ENCODE assay signal across 16 cellular contexts in genomic region chr4:181416966-181417365, GRCh38.
DNase-seq lines count a peak whose midpoint lies in the region; ATAC-seq lines count a peak whose summit lies in the region.
"Had no signal": no experiment of that assay in that cellular context is flagged by ENCODE, and none has a peak within 500 bp of the region (broad histone marks: within the 10 kb centered on the region; RNA-seq: fewer than 3 reads in every experiment).

No MANE protein-coding gene starts in this region.

- peak; percentile 84 for DNase-seq in NCI-H146 treated with DMSO at 0.1 percent for 48 hours (lab: John Stamatoyannopoulos, UW; ENCODE audit: unreplicated experiment)
- no peak for DNase-seq in NCI-H146 (lab: John Stamatoyannopoulos, UW)
- DNase-seq in M059J (ENCODE audit: low read depth): peak; percentile 9
- DNase-seq in astrocyte of the hippocampus (ENCODE audit: low read depth, low spot score): peak; percentile 62
- peak; percentile 7 for DNase-seq in midbrain (lab: John Stamatoyannopoulos, UW)
- no peak for DNase-seq in activated effector memory CD4-positive, alpha-beta T cell treated with Interleukin-2 at 50 U/mL for 16 hours
- DNase-seq in cortex of kidney (lab: John Stamatoyannopoulos, UW): no peak
- DNase-seq: HCEC 1CT, KBM-7, MM.1S, NCI-H1092, NCI-H1694 treated with DMSO at 0.1 percent for 48 hours, NCI-H2081, NCI-H524, SHP77 had no signal

- ATAC-seq in GM18858 (IDR thresholded peaks at IDR 0.05; ENCODE audit: unreplicated experiment): no peak

Comparison
In these comparisons a context has a peak if more than half of its experiments do, and no peak if none do; other contexts are left out.
1. DNase-seq: peak in NCI-H146 treated with DMSO at 0.1 percent for 48 hours (single experiment), M059J (single experiment), astrocyte of the hippocampus (single experiment) and midbrain (single experiment); none in NCI-H146 (single experiment), activated effector memory CD4-positive, alpha-beta T cell treated with Interleukin-2 at 50 U/mL for 16 hours (single experiment) and cortex of kidney (single experiment).